Comparison of ENCODE assay signal across 2 cellular contexts in the genomic region with DNA sequence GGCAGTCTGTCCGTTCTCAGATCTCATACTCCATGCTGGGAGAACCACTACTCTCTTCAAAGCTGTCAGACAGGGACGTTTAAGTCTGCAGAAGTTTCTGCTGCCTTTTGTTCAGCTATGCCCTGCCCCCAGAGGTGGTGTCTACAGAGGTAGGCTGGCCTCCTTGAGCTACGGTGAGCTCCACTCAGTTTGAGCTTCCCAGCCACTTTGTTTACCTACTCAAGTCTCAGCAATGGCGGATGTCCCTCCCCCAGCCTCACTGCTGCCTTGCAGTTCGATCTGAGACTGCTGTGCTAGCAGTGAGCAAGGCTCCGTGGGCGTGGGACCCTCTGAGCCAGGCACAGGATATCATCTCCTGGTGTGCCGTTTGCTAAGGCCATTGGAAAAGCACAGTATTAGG. TPM values are rescaled to one million over a fixed set of nuclear protein-coding genes. Genes with fewer than 3 reads are reported as not detected.
"Had no signal": no experiment of that assay in that cellular context is flagged by ENCODE, and none has a peak within 500 bp of the region (broad histone marks: within the 10 kb centered on the region; RNA-seq: fewer than 3 reads in every experiment).

No MANE protein-coding gene starts in this region.

RNA-seq across cellular contexts. Expression of gene TMEM163, which starts 33.2 kb away (rescaled TPM):
- total RNA-seq: HT-29, IMR-90 had no signal
- polyA plus RNA-seq: IMR-90 had no signal
